Comparison of ENCODE assay signal across 26 cellular contexts in the genomic region with DNA sequence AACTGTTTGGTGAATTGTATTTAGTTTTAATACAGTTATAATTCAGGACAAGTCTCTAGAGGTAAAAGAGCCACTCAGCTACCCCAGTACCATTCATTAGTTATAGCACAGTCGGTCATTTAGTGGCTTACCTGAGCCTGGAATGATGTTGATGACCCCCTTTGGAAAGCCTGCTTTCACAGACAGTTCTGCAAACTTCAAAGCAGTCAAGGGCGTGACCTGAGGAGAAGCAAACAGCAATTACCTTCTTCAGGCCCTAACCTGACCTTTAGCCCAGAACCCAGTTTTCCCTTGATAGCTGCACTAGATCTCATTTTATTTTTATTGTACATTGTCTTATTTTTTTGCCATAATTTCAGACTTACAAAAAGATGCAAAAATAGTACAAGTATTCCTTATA.
"Had no signal": no experiment of that assay in that cellular context is flagged by ENCODE, and none has a peak within 500 bp of the region (broad histone marks: within the 10 kb centered on the region; RNA-seq: fewer than 3 reads in every experiment).

No MANE protein-coding gene starts in this region.

- H3K9me3 ChIP-seq: adrenal gland, Peyer's patch, SJSA1 had no signal

- H3K36me3 ChIP-seq: adrenal gland, Peyer's patch, SJSA1 had no signal

- H3K27ac ChIP-seq: adrenal gland, Peyer's patch, SJSA1 had no signal

- H3K4me3 ChIP-seq: adrenal gland, Peyer's patch, SJSA1 had no signal

- H3K4me1 ChIP-seq: adrenal gland, Peyer's patch, SJSA1 had no signal

- DNase-seq: activated CD4-positive, alpha-beta T cell treated with anti-CD3 and anti-CD28 coated beads for 48 hours; activated CD4-positive, alpha-beta T cell treated with anti-CD3 and anti-CD28 coated beads, Interleukin-2, amount 50 U/mL, for 4 hours; activated CD4-positive, CD25-positive, alpha-beta regulatory T cell treated with anti-CD3 and anti-CD28 coated beads, Interleukin-2, amount 50 U/mL, for 72 hours; activated CD8-positive, alpha-beta memory T cell treated with anti-CD3 and anti-CD28 coated beads, Interleukin-2, amount 50 U/mL, for 48 hours; activated CD8-positive, alpha-beta T cell treated with anti-CD3 and anti-CD28 coated beads, Interleukin-2, amount 10 ng/mL, durations not matched to agents 7 days and 5 days; activated naive CD4-positive, alpha-beta T cell treated with anti-CD3 and anti-CD28 coated beads, Interleukin-2, amount 50 U/mL, for 16 hours; activated naive CD8-positive, alpha-beta T cell treated with anti-CD3 and anti-CD28 coated beads, Interleukin-2, amount 10 ng/mL, durations not matched to agents 7 days and 5 days; activated T-cell treated with anti-CD3 and anti-CD28 coated beads, Interleukin-2, amount 50 U/mL, for 1 hour; adrenal gland; cerebellar nuclear complex; Kasumi-1; NCI-H1048; NCI-H146; NCI-H187 treated with DMSO at 0.1 percent for 48 hours; NCI-H2081 treated with DMSO at 0.1 percent for 48 hours; NCI-H2171 treated with DMSO at 0.1 percent for 48 hours; NCI-H226; NCI-H69; NK-92 treated with Interleukin-12 subunit alpha and Interleukin-12 subunit beta, amount 100 ng/mL, for 24 hours; OCI-M1; Peyer's patch; SHP77; SW 1271 had no signal

- H3K27me3 ChIP-seq: adrenal gland, Peyer's patch, SJSA1 had no signal

- ATAC-seq: activated CD8-positive, alpha-beta T cell treated with anti-CD3 and anti-CD28 coated beads, Interleukin-2, amount 10 ng/mL, durations not matched to agents 7 days and 5 days; SK-N-SH treated with all-trans-retinoic acid at 6 μM for 48 hours; WTC11 had no signal
